Comparison of ENCODE assay signal across 12 cellular contexts in genomic region chrX:2875798-2876399, GRCh38. TPM values are rescaled to one million over a fixed set of nuclear protein-coding genes. Genes with fewer than 3 reads are reported as not detected.
A peak's percentile ranks its signal among the peaks of the same experiment; 100 is the strongest.
DNase-seq lines count a peak whose midpoint lies in the region; ATAC-seq and TF ChIP-seq lines count a peak whose summit lies in the region.
"Had no signal": no experiment of that assay in that cellular context is flagged by ENCODE, and none has a peak within 500 bp of the region (broad histone marks: within the 10 kb centered on the region; RNA-seq: fewer than 3 reads in every experiment).

No MANE protein-coding gene starts in this region.

- no peak overlapping the region for H3K27ac Mint-ChIP-seq in Caco-2 (ENCODE audit: unreplicated experiment)

- H3K9me3 ChIP-seq in hepatocyte (ENCODE audit: low read depth) = no peaks in the 10 kb centered on the region
- no peaks in the 10 kb centered on the region for H3K9me3 ChIP-seq in Caco-2

- no peak overlapping the region for H3K4me3 ChIP-seq in hepatocyte
- no peak overlapping the region for H3K4me3 ChIP-seq in Caco-2 (ENCODE audit: low read depth, low read length)

- BruUV-seq in Caco-2 (replicated peaks; lab: Mats Ljungman, UMichigan) = no TSS peak

- no peaks in the 10 kb centered on the region for H3K4me1 ChIP-seq in hepatocyte (ENCODE audit: insufficient read depth)
- H3K4me1 ChIP-seq in Caco-2 = no peaks in the 10 kb centered on the region

- no peaks in the 10 kb centered on the region for H3K27me3 ChIP-seq in hepatocyte
- H3K27me3 ChIP-seq in Caco-2 (replicated peaks; ENCODE audit: control insufficient read depth, insufficient read depth, low read length) = no peaks in the 10 kb centered on the region

- H3K9me2 ChIP-seq in hepatocyte (replicated peaks; ENCODE audit: insufficient read depth) = no peaks in the 10 kb centered on the region

- no peaks in the 10 kb centered on the region for H3K27me3 Mint-ChIP-seq in Caco-2 (ENCODE audit: insufficient read depth, unreplicated experiment)

- no peaks in the 10 kb centered on the region for H4K20me1 ChIP-seq in hepatocyte (ENCODE audit: insufficient read depth, poor library complexity, severe bottlenecking)

- TF ChIP-seq CTCF in RWPE1 (conservative IDR thresholded peaks at IDR 0.05; ENCODE audit: low read depth) (0 out of 2 replicates have a peak, but pooled peaks have one; percentile 17), hepatocyte (IDR thresholded peaks at IDR 0.05; ENCODE audit: poor library complexity) (peak; percentile 45), Caco-2 (IDR thresholded peaks at IDR 0.05; ENCODE audit: insufficient read depth in 1 of 2, low read depth in 1 of 2, low read length in 1 of 2, severe bottlenecking in 1 of 2, unreplicated experiment in 1 of 2) (peak in 1 of 2 experiments; percentile 26)

- H3K4me2 ChIP-seq in hepatocyte = no peak overlapping the region

- CTCF ChIA-PET in RWPE1 (lab: Yijun Ruan, JAX) = interaction anchor here (0.6 to 0.8 kb wide), 7 partner anchors 25 to 244 kb away, joined by 3 to 7 read pairs (median 4); no protein-coding TSS in a partner anchor
- CTCF ChIA-PET in Caco-2 (lab: Charles Lee) = interaction anchor here (0.6 to 1.6 kb wide), 4 partner anchors 9 to 333 kb away, joined by 3 to 4 read pairs (median 4); no protein-coding TSS in a partner anchor

- ATAC-seq in GM19351 (IDR thresholded peaks at IDR 0.05; ENCODE audit: unreplicated experiment) (peak; percentile 56), esophagus mucosa (no peak), GM19467 (IDR thresholded peaks at IDR 0.05; ENCODE audit: unreplicated experiment) (no peak), GM18511 (IDR thresholded peaks at IDR 0.05; ENCODE audit: unreplicated experiment) (no peak)

- H3K4me1 Mint-ChIP-seq in Caco-2 (ENCODE audit: low read depth, unreplicated experiment) = no peaks in the 10 kb centered on the region

- 88% methylated on average over 6 of the region's 6 CpGs for WGBS in hepatocyte (ENCODE audit: low lambda C conversion rate, missing lambda C conversion rate)

- H3K36me3 ChIP-seq in hepatocyte (replicated peaks; ENCODE audit: insufficient read depth, low read depth) (no peaks in the 10 kb centered on the region), Caco-2 (ENCODE audit: control insufficient read depth, insufficient read depth, low read length) (no peaks in the 10 kb centered on the region)

- H2AFZ ChIP-seq in hepatocyte = no peak overlapping the region

- no peak overlapping the region for H3K4me3 Mint-ChIP-seq in Caco-2 (ENCODE audit: unreplicated experiment)

- no peaks in the 10 kb centered on the region for H3K79me2 ChIP-seq in hepatocyte

- H3K27ac ChIP-seq in RWPE1 (no peak overlapping the region), hepatocyte (no peak overlapping the region)

- H3K36me3 Mint-ChIP-seq in Caco-2 (ENCODE audit: insufficient read depth, unreplicated experiment) = peaks cover 18% of the 10 kb centered on the region

- intact Hi-C loops in Caco-2 (cut with micrococcal nuclease; ENCODE audit: unreplicated experiment) = no loop called here

- DNase-seq in AG08395 (ENCODE audit: low spot score) (peak; percentile 17), RWPE1 (ENCODE audit: low spot score) (no peak), hepatocyte (ENCODE audit: low spot score) (peak; percentile 39), Caco-2 (no peak)
- DNase-seq: activated CD4-positive, alpha-beta T cell treated with anti-CD3 and anti-CD28 coated beads for 48 hours; islet precursor cell; NCI-H2029; stimulated activated CD4-positive, alpha-beta T cell treated with anti-CD3 and anti-CD28 coated beads, Interleukin-1b, Interleukin-23, amount 100 ng/mL, for 48 hours had no signal

- H3K9me3 Mint-ChIP-seq in Caco-2 (ENCODE audit: unreplicated experiment) = no peaks in the 10 kb centered on the region

- POLR2A ChIA-PET in RWPE1 (lab: Yijun Ruan, JAX; ENCODE audit: low non-redundant PET) = no interaction called here
- POLR2A ChIA-PET in Caco-2 (lab: Charles Lee) = no interaction called here

RNA-seq across cellular contexts. Expression of gene GYG2, which starts 47.2 kb away (rescaled TPM):
- total RNA-seq in hepatocyte = 41.4 and 41.7 TPM in 2 replicates
- 35.8 and 44.3 TPM in 2 replicates for polyA plus RNA-seq in hepatocyte
- 0.52 TPM for total RNA-seq in esophagus mucosa
- total RNA-seq in Caco-2 (2022) = 44.0 and 50.4 TPM in 2 replicates

RNA-seq across cellular contexts. Expression of gene ARSD, which starts 53.2 kb away (rescaled TPM):
- total RNA-seq in hepatocyte = 32.9 and 34.2 TPM in 2 replicates
- polyA plus RNA-seq in hepatocyte = 25.0 and 27.0 TPM in 2 replicates
- total RNA-seq in esophagus mucosa = 33.3 TPM
- 5.8 TPM in 2 replicates for total RNA-seq in Caco-2 (2022)

Comparison
In these comparisons a context has a peak if more than half of its experiments do, and no peak if none do; other contexts are left out.
1. DNase-seq: peak in AG08395 (single experiment) and hepatocyte (single experiment); none in RWPE1 (single experiment) and Caco-2 (0 of 2).
2. RNA of gene GYG2, which starts 47.2 kb away (total RNA-seq): 44.0 to 50.4 TPM in Caco-2 and 41.4 to 41.7 TPM in hepatocyte; 0.52 TPM in esophagus mucosa (single experiment); every median in the first group is over 10 times any median in the second.